In genomic region chr11:128716231-128716630, GRCh38 we compare ENCODE assay signal across 10 cellular contexts. TPM values are rescaled to one million over a fixed set of nuclear protein-coding genes. Genes with fewer than 3 reads are reported as not detected.
DNase-seq lines count a peak whose midpoint lies in the region; ATAC-seq and TF ChIP-seq lines count a peak whose summit lies in the region.
"Had no signal": no experiment of that assay in that cellular context is flagged by ENCODE, and none has a peak within 500 bp of the region (broad histone marks: within the 10 kb centered on the region; RNA-seq: fewer than 3 reads in every experiment).

No MANE protein-coding gene starts in this region.

- CTCF ChIA-PET in activated CD4-positive, alpha-beta T cell treated with anti-CD3 and anti-CD28 coated beads, Interleukin-2, amount 10 ng/mL, durations not matched to agents 7 days and 5 days (lab: Charles Lee) = interaction anchor here (0.9 to 4.8 kb wide), 6 partner anchors 9 to 426 kb away, joined by 3 to 20 read pairs (median 3); no protein-coding TSS in a partner anchor
- CTCF ChIA-PET in activated B cell treated with CpG ODN at 0.5 μM for 24 hours (lab: Charles Lee) = no interaction called here

- peak overlapping the region; percentile 95 for H3K27ac Mint-ChIP-seq in activated CD4-positive, alpha-beta T cell treated with anti-CD3 and anti-CD28 coated beads, Interleukin-2, amount 10 ng/mL, durations not matched to agents 7 days and 5 days
- H3K27ac Mint-ChIP-seq in activated B cell treated with CpG ODN at 0.5 μM for 24 hours = peak overlapping the region; percentile 98

- peaks cover 97% of the 10 kb centered on the region for H3K4me1 Mint-ChIP-seq in activated CD4-positive, alpha-beta T cell treated with anti-CD3 and anti-CD28 coated beads, Interleukin-2, amount 10 ng/mL, durations not matched to agents 7 days and 5 days
- H3K4me1 Mint-ChIP-seq in activated B cell treated with CpG ODN at 0.5 μM for 24 hours = peaks cover 98% of the 10 kb centered on the region

- H3K4me3 ChIP-seq in subcutaneous abdominal adipose tissue (ENCODE audit: low read depth in 1 of 5, low read length in 5 of 5) = peak overlapping the region in 3 of 5 donors; percentile 22 to 34 (median 28)

- H3K4me3 Mint-ChIP-seq in activated CD4-positive, alpha-beta T cell treated with anti-CD3 and anti-CD28 coated beads, Interleukin-2, amount 10 ng/mL, durations not matched to agents 7 days and 5 days = peak overlapping the region; percentile 73
- H3K4me3 Mint-ChIP-seq in activated B cell treated with CpG ODN at 0.5 μM for 24 hours = peak overlapping the region; percentile 73

- no peak for ATAC-seq in activated B cell treated with CpG ODN at 0.5 μM for 24 hours (ENCODE audit: low read depth)

- H3K9me3 Mint-ChIP-seq in activated CD4-positive, alpha-beta T cell treated with anti-CD3 and anti-CD28 coated beads, Interleukin-2, amount 10 ng/mL, durations not matched to agents 7 days and 5 days = peaks cover 4% of the 10 kb centered on the region
- no peaks in the 10 kb centered on the region for H3K9me3 Mint-ChIP-seq in activated B cell treated with CpG ODN at 0.5 μM for 24 hours

- H3K27ac ChIP-seq in subcutaneous abdominal adipose tissue (ENCODE audit: low read depth, low read length) = peak overlapping the region; percentile 80
- H3K27ac ChIP-seq: C4-2B had no signal

- peaks cover 68% of the 10 kb centered on the region for H3K36me3 Mint-ChIP-seq in activated CD4-positive, alpha-beta T cell treated with anti-CD3 and anti-CD28 coated beads, Interleukin-2, amount 10 ng/mL, durations not matched to agents 7 days and 5 days (ENCODE audit: low read depth)
- H3K36me3 Mint-ChIP-seq in activated B cell treated with CpG ODN at 0.5 μM for 24 hours (ENCODE audit: low read depth) = peaks cover 7% of the 10 kb centered on the region

- peaks cover 3 to 96% (median 55%) of the 10 kb centered on the region in 5 donors for H3K4me1 ChIP-seq in subcutaneous abdominal adipose tissue (ENCODE audit: control insufficient read depth in 5 of 5, insufficient read depth in 5 of 5, low read length in 5 of 5)

- H3K27me3 Mint-ChIP-seq in activated CD4-positive, alpha-beta T cell treated with anti-CD3 and anti-CD28 coated beads, Interleukin-2, amount 10 ng/mL, durations not matched to agents 7 days and 5 days = no peaks in the 10 kb centered on the region
- no peaks in the 10 kb centered on the region for H3K27me3 Mint-ChIP-seq in activated B cell treated with CpG ODN at 0.5 μM for 24 hours

- intact Hi-C loops in activated B cell treated with CpG ODN at 0.5 μM for 24 hours (cut with micrococcal nuclease) = loop anchor here (5.0 kb wide), 1 partner anchor 41 kb away; no protein-coding TSS in a partner anchor

- TF ChIP-seq CTCF in activated B cell treated with CpG ODN at 0.5 μM for 24 hours (IDR thresholded peaks at IDR 0.05) = no peak

- peak overlapping the region in 1 of 5 donors; percentile 21 for H3K9ac ChIP-seq in subcutaneous abdominal adipose tissue (ENCODE audit: low read length in 5 of 5)

- H3K9me3 ChIP-seq in subcutaneous abdominal adipose tissue (ENCODE audit: control insufficient read depth in 5 of 5, low read length in 5 of 5) = no peaks in the 10 kb centered on the region

- H3K36me3 ChIP-seq in subcutaneous abdominal adipose tissue (ENCODE audit: control insufficient read depth in 5 of 5, insufficient read depth in 5 of 5, low read length in 5 of 5) = no peaks in the 10 kb centered on the region

- POLR2A ChIA-PET in activated CD4-positive, alpha-beta T cell treated with anti-CD3 and anti-CD28 coated beads, Interleukin-2, amount 10 ng/mL, durations not matched to agents 7 days and 5 days (lab: Charles Lee) = interaction anchor here (1.1 kb wide), 1 partner anchor 21 kb away, joined by 6 read pairs; no protein-coding TSS in a partner anchor
- POLR2A ChIA-PET in activated B cell treated with CpG ODN at 0.5 μM for 24 hours (lab: Charles Lee) = interaction anchor here (0.6 to 5.4 kb wide), 10 partner anchors 10 to 1286 kb away, joined by 3 to 58 read pairs (median 4); partner anchors contain the start of genes FLI1 and PRDM10

- no peaks in the 10 kb centered on the region for H3K27me3 ChIP-seq in subcutaneous abdominal adipose tissue (ENCODE audit: control insufficient read depth in 5 of 5, insufficient read depth in 4 of 5, low read length in 5 of 5)

- DNase-seq in activated CD4-positive, alpha-beta T cell treated with anti-CD3 and anti-CD28 coated beads, Interleukin-2, amount 10 ng/mL, durations not matched to agents 7 days and 5 days = peak; percentile 20
- DNase-seq in activated CD4-positive, alpha-beta T cell treated with anti-CD3 and anti-CD28 coated beads for 48 hours = no peak
- DNase-seq in activated B cell treated with CpG ODN at 0.5 μM for 24 hours = no peak
- peak; percentile 38 for DNase-seq in islet precursor cell
- DNase-seq in NCI-H1105 treated with DMSO at 0.1 percent for 48 hours (lab: John Stamatoyannopoulos, UW) = no peak
- no peak for DNase-seq in activated gamma-delta T cell (lab: John Stamatoyannopoulos, UW)
- DNase-seq in NCI-H226 = no peak
- DNase-seq: NCI-H1694 treated with DMSO at 0.1 percent for 48 hours had no signal

RNA-seq across cellular contexts. Expression of gene FLI1, which starts 22.4 kb away (rescaled TPM):
- 100 to 1,000 TPM; 106 to 134 TPM for total RNA-seq in activated CD4-positive, alpha-beta T cell treated with anti-CD3 and anti-CD28 coated beads, Interleukin-2, amount 10 ng/mL, durations not matched to agents 7 days and 5 days
- total RNA-seq in activated B cell treated with CpG ODN at 0.5 μM for 24 hours = 64.9 and 69.2 TPM in 2 replicates

Comparison
In these comparisons a context has a peak if more than half of its experiments do, and no peak if none do; other contexts are left out.
1. DNase-seq: peak in activated CD4-positive, alpha-beta T cell treated with anti-CD3 and anti-CD28 coated beads, Interleukin-2, amount 10 ng/mL, durations not matched to agents 7 days and 5 days (single experiment) and islet precursor cell (single experiment); none in activated CD4-positive, alpha-beta T cell treated with anti-CD3 and anti-CD28 coated beads for 48 hours (single experiment), activated B cell treated with CpG ODN at 0.5 μM for 24 hours (single experiment), NCI-H1105 treated with DMSO at 0.1 percent for 48 hours (single experiment), activated gamma-delta T cell (single experiment) and NCI-H226 (single experiment).